ENCODE assay signal across 1 cellular context in the genomic region with DNA sequence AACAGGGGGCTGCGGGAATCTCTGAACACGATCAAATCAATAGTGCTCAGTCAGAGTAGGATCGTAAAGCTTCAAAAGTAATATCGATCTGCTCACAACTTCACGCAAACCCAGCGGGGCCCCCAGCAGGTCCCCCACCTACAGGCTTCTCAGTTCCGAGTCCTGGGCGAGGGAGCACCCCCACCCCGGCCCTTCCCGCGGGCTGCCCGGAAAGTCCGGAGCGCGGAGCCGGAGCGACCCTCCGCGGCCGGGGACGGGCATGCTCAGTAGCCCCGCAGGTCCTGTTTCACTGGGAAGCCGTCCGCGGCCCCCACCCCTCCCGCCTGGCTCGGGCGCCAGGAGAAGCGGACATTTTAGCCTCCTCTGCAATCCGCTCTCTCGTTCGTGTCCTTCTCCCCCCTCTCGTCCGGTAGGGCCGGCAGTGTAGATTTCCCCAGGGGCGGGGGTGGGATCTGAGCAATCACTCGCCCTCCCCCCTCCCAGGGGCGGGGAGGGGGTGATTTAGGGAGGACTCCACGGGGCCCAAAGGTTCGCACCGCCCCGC.
TF ChIP-seq lines count a peak whose summit lies in the region.

No MANE protein-coding gene starts in this region.

TF ChIP-seq in HepG2, 621 proteins besides CTCF, POLR2A, EP300 and RAD21 (continued from another document and continues in another):
- TF ChIP-seq MXD4 (CRISPR knock-in tag; IDR thresholded peaks at IDR 0.05) (peak; percentile 14; the same call in 1 of the 2 replicates), NR2F1 (CRISPR knock-in tag; IDR thresholded peaks at IDR 0.05) (0 out of 4 replicates have a peak, but pooled peaks of 1 of the 2 experiments have one; percentile 8), MIXL1 (CRISPR knock-in tag; IDR thresholded peaks at IDR 0.05) (0 out of 2 replicates have a peak, but pooled peaks have one; percentile 57), NFE2L2 (IDR thresholded peaks at IDR 0.05; ENCODE audit: low read length) (no peak), ZNF138 (CRISPR knock-in tag; IDR thresholded peaks at IDR 0.05; ENCODE audit: low read depth) (0 out of 2 replicates have a peak, but pooled peaks have one; percentile 22), ZNF546 (CRISPR knock-in tag; conservative IDR thresholded peaks at IDR 0.05) (no peak), ZNF207 (IDR thresholded peaks at IDR 0.05; ENCODE audit: borderline replicate concordance) (no peak), ZNF776 (CRISPR knock-in tag; IDR thresholded peaks at IDR 0.05) (no peak), SIX4 (CRISPR knock-in tag; IDR thresholded peaks at IDR 0.05) (peak; percentile 86), HNRNPL (IDR thresholded peaks at IDR 0.05; ENCODE audit: low read depth, low read length) (no peak), IRX3 (CRISPR knock-in tag; IDR thresholded peaks at IDR 0.05; ENCODE audit: borderline replicate concordance, low read depth) (no peak), NFE2L1 (CRISPR knock-in tag; IDR thresholded peaks at IDR 0.05; ENCODE audit: borderline replicate concordance) (no peak), ZNF781 (CRISPR knock-in tag; IDR thresholded peaks at IDR 0.05; ENCODE audit: borderline replicate concordance, not compliant biosample characterization) (peak; percentile 66), ZNF496 (CRISPR knock-in tag; IDR thresholded peaks at IDR 0.05; ENCODE audit: insufficient replicate concordance) (no peak), ZNF780A (CRISPR knock-in tag; IDR thresholded peaks at IDR 0.05) (peak; percentile 11; the same call in 1 of the 2 replicates), EED (CRISPR knock-in tag; IDR thresholded peaks at IDR 0.05) (no peak; the same call in none of the 2 replicates), KAT2B (IDR thresholded peaks at IDR 0.05; ENCODE audit: borderline replicate concordance, low read depth, low read length) (peak; percentile 87), ZBTB1 (CRISPR knock-in tag; IDR thresholded peaks at IDR 0.05; ENCODE audit: borderline replicate concordance) (no peak), CHCHD3 (CRISPR knock-in tag; IDR thresholded peaks at IDR 0.05) (0 out of 2 replicates have a peak, but pooled peaks have one; percentile 58), FOXP1 (IDR thresholded peaks at IDR 0.05) (no peak), FOXP1 (CRISPR knock-in tag; IDR thresholded peaks at IDR 0.05) (peak; percentile 51; the same call in 1 of the 2 replicates), KLF11 (CRISPR knock-in tag; IDR thresholded peaks at IDR 0.05) (peak; percentile 30; the same call in 1 of the 2 replicates), ZNF761 (CRISPR knock-in tag; conservative IDR thresholded peaks at IDR 0.05) (no peak; the same call in none of the 2 replicates), HNF4G (IDR thresholded peaks at IDR 0.05; ENCODE audit: borderline replicate concordance, low read depth, low read length) (peak; percentile 72; the same call in 1 of the 2 replicates), HNF4G (CRISPR knock-in tag; IDR thresholded peaks at IDR 0.05; ENCODE audit: borderline replicate concordance, low read depth) (no peak), CHD4 (IDR thresholded peaks at IDR 0.05; ENCODE audit: borderline replicate concordance, low read length) (no peak), FOXC1 (CRISPR knock-in tag; IDR thresholded peaks at IDR 0.05; ENCODE audit: borderline replicate concordance) (peak; percentile 88), CREM (IDR thresholded peaks at IDR 0.05) (no peak), CREM (CRISPR knock-in tag; IDR thresholded peaks at IDR 0.05) (no peak), PPARG (CRISPR knock-in tag; conservative IDR thresholded peaks at IDR 0.05) (0 out of 2 replicates have a peak, but pooled peaks have one; percentile 40), ZBTB20 (CRISPR knock-in tag; IDR thresholded peaks at IDR 0.05; ENCODE audit: borderline replicate concordance, low read depth) (peak; percentile 34; the same call in 1 of the 2 replicates), ZNF143 (CRISPR knock-in tag; IDR thresholded peaks at IDR 0.05) (no peak), ZC3H4 (CRISPR knock-in tag; IDR thresholded peaks at IDR 0.05; ENCODE audit: borderline replicate concordance) (peak; percentile 44; the same call in 1 of the 2 replicates), NKX3-1 (CRISPR knock-in tag; IDR thresholded peaks at IDR 0.05) (peak; percentile 72), MAFG (CRISPR knock-in tag; IDR thresholded peaks at IDR 0.05) (0 out of 2 replicates have a peak, but pooled peaks have one; percentile 44), TAF1 (CRISPR knock-in tag; IDR thresholded peaks at IDR 0.05) (peak; percentile 76; the same call in 1 of the 2 replicates), KDM4B (CRISPR knock-in tag; IDR thresholded peaks at IDR 0.05) (peak; percentile 99), RFX3 (CRISPR knock-in tag; IDR thresholded peaks at IDR 0.05) (peak; percentile 45; the same call in 1 of the 2 replicates), HOXA3 (CRISPR knock-in tag; IDR thresholded peaks at IDR 0.05) (no peak; the same call in 1 of the 2 replicates), SMC3 (IDR thresholded peaks at IDR 0.05; ENCODE audit: low read length) (no peak; the same call in 1 of the 2 replicates), TCF7 (IDR thresholded peaks at IDR 0.05; ENCODE audit: low read depth) (0 out of 2 replicates have a peak, but pooled peaks have one; percentile 31), NBN (conservative IDR thresholded peaks at IDR 0.05) (no peak), KDM2A (CRISPR knock-in tag; IDR thresholded peaks at IDR 0.05; ENCODE audit: borderline replicate concordance, low read depth) (peak; percentile 90), POGZ (CRISPR knock-in tag; IDR thresholded peaks at IDR 0.05) (no peak; the same call in none of the 2 replicates), NFIC (IDR thresholded peaks at IDR 0.05; ENCODE audit: low read length) (peak; percentile 58; the same call in 1 of the 2 replicates), PHF5A (CRISPR knock-in tag; IDR thresholded peaks at IDR 0.05; ENCODE audit: low read depth, unreplicated experiment) (peak; percentile 19), MEF2D (CRISPR knock-in tag; IDR thresholded peaks at IDR 0.05) (peak; percentile 73; the same call in 1 of the 2 replicates), ZNF879 (CRISPR knock-in tag; IDR thresholded peaks at IDR 0.05) (0 out of 2 replicates have a peak, but pooled peaks have one; percentile 3), HNRNPUL1 (IDR thresholded peaks at IDR 0.05; ENCODE audit: low read depth, low read length) (no peak; the same call in 1 of the 2 replicates), PCBP2 (optimal IDR thresholded peaks at IDR 0.05; ENCODE audit: low read depth, low read length, poor library complexity, severe bottlenecking) (peak; percentile 33), RARA (CRISPR knock-in tag; IDR thresholded peaks at IDR 0.05) (peak; percentile 51; the same call in 1 of the 2 replicates), ZNF616 (CRISPR knock-in tag; IDR thresholded peaks at IDR 0.05; ENCODE audit: low read depth) (no peak), SP5 (CRISPR knock-in tag; IDR thresholded peaks at IDR 0.05; ENCODE audit: borderline replicate concordance, low read depth) (0 out of 2 replicates have a peak, but pooled peaks have one; percentile 38), ZNF530 (CRISPR knock-in tag; IDR thresholded peaks at IDR 0.05; ENCODE audit: low read depth) (no peak), ZNF549 (CRISPR knock-in tag; IDR thresholded peaks at IDR 0.05) (no peak), ZNF335 (CRISPR knock-in tag; IDR thresholded peaks at IDR 0.05) (no peak; the same call in none of the 2 replicates), ETV6 (CRISPR knock-in tag; conservative IDR thresholded peaks at IDR 0.05) (peak; percentile 97), XRCC5 (optimal IDR thresholded peaks at IDR 0.05; ENCODE audit: low read length) (peak; percentile 96), ATAD3A (CRISPR knock-in tag; IDR thresholded peaks at IDR 0.05) (no peak), SMARCE1 (IDR thresholded peaks at IDR 0.05; ENCODE audit: borderline replicate concordance) (no peak), PAX8 (CRISPR knock-in tag; IDR thresholded peaks at IDR 0.05; ENCODE audit: borderline replicate concordance) (no peak), ADNP (CRISPR knock-in tag; IDR thresholded peaks at IDR 0.05) (no peak), ZNF468 (CRISPR knock-in tag; IDR thresholded peaks at IDR 0.05) (no peak)
- TF ChIP-seq, protein P1, sequence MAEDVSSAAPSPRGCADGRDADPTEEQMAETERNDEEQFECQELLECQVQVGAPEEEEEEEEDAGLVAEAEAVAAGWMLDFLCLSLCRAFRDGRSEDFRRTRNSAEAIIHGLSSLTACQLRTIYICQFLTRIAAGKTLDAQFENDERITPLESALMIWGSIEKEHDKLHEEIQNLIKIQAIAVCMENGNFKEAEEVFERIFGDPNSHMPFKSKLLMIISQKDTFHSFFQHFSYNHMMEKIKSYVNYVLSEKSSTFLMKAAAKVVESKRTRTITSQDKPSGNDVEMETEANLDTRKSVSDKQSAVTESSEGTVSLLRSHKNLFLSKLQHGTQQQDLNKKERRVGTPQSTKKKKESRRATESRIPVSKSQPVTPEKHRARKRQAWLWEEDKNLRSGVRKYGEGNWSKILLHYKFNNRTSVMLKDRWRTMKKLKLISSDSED (CRISPR knock-in tag; IDR thresholded peaks at IDR 0.05), result no peak
- TF ChIP-seq, protein P2, sequence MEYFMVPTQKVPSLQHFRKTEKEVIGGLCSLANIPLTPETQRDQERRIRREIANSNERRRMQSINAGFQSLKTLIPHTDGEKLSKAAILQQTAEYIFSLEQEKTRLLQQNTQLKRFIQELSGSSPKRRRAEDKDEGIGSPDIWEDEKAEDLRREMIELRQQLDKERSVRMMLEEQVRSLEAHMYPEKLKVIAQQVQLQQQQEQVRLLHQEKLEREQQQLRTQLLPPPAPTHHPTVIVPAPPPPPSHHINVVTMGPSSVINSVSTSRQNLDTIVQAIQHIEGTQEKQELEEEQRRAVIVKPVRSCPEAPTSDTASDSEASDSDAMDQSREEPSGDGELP (IDR thresholded peaks at IDR 0.05; ENCODE audit: borderline replicate concordance, low read depth), result peak; percentile 40; the same call in 1 of the 2 replicates
- TF ChIP-seq, protein P3, sequence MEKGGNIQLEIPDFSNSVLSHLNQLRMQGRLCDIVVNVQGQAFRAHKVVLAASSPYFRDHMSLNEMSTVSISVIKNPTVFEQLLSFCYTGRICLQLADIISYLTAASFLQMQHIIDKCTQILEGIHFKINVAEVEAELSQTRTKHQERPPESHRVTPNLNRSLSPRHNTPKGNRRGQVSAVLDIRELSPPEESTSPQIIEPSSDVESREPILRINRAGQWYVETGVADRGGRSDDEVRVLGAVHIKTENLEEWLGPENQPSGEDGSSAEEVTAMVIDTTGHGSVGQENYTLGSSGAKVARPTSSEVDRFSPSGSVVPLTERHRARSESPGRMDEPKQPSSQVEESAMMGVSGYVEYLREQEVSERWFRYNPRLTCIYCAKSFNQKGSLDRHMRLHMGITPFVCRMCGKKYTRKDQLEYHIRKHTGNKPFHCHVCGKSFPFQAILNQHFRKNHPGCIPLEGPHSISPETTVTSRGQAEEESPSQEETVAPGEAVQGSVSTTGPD (CRISPR knock-in tag; IDR thresholded peaks at IDR 0.05), result no peak; the same call in 1 of the 2 replicates
- TF ChIP-seq, protein P4, sequence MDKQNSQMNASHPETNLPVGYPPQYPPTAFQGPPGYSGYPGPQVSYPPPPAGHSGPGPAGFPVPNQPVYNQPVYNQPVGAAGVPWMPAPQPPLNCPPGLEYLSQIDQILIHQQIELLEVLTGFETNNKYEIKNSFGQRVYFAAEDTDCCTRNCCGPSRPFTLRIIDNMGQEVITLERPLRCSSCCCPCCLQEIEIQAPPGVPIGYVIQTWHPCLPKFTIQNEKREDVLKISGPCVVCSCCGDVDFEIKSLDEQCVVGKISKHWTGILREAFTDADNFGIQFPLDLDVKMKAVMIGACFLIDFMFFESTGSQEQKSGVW (CRISPR knock-in tag; IDR thresholded peaks at IDR 0.05; ENCODE audit: borderline replicate concordance), result no peak; the same call in 1 of the 2 replicates
- TF ChIP-seq, protein P5, sequence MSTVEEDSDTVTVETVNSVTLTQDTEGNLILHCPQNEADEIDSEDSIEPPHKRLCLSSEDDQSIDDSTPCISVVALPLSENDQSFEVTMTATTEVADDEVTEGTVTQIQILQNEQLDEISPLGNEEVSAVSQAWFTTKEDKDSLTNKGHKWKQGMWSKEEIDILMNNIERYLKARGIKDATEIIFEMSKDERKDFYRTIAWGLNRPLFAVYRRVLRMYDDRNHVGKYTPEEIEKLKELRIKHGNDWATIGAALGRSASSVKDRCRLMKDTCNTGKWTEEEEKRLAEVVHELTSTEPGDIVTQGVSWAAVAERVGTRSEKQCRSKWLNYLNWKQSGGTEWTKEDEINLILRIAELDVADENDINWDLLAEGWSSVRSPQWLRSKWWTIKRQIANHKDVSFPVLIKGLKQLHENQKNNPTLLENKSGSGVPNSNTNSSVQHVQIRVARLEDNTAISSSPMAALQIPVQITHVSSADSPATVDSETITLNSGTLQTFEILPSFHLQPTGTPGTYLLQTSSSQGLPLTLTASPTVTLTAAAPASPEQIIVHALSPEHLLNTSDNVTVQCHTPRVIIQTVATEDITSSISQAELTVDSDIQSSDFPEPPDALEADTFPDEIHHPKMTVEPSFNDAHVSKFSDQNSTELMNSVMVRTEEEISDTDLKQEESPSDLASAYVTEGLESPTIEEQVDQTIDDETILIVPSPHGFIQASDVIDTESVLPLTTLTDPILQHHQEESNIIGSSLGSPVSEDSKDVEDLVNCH (CRISPR knock-in tag; IDR thresholded peaks at IDR 0.05), result no peak
- TF ChIP-seq, protein P6, sequence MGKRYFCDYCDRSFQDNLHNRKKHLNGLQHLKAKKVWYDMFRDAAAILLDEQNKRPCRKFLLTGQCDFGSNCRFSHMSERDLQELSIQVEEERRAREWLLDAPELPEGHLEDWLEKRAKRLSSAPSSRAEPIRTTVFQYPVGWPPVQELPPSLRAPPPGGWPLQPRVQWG (CRISPR knock-in tag; IDR thresholded peaks at IDR 0.05; ENCODE audit: borderline replicate concordance, low read depth), result no peak
- TF ChIP-seq, protein P7, sequence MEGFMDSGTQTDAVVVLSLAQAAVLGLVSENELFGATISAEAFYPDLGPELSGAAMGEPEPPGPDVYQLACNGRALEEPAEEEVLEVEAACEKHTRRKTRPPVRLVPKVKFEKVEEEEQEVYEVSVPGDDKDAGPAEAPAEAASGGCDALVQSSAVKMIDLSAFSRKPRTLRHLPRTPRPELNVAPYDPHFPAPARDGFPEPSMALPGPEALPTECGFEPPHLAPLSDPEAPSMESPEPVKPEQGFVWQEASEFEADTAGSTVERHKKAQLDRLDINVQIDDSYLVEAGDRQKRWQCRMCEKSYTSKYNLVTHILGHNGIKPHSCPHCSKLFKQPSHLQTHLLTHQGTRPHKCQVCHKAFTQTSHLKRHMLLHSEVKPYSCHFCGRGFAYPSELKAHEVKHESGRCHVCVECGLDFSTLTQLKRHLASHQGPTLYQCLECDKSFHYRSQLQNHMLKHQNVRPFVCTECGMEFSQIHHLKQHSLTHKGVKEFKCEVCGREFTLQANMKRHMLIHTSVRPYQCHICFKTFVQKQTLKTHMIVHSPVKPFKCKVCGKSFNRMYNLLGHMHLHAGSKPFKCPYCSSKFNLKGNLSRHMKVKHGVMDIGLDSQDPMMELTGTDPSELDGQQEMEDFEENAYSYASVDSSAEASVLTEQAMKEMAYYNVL (CRISPR knock-in tag; IDR thresholded peaks at IDR 0.05; ENCODE audit: borderline replicate concordance), result peak; percentile 41; the same call in 1 of the 2 replicates
- TF ChIP-seq, protein P8, sequence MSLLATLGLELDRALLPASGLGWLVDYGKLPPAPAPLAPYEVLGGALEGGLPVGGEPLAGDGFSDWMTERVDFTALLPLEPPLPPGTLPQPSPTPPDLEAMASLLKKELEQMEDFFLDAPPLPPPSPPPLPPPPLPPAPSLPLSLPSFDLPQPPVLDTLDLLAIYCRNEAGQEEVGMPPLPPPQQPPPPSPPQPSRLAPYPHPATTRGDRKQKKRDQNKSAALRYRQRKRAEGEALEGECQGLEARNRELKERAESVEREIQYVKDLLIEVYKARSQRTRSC (CRISPR knock-in tag; IDR thresholded peaks at IDR 0.05; ENCODE audit: low read depth), result peak; percentile 59; the same call in 1 of the 2 replicates
